Comparison of ENCODE assay signal across 23 cellular contexts in genomic region chr2:215404357-215404719, GRCh38. TPM values are rescaled to one million over a fixed set of nuclear protein-coding genes. Genes with fewer than 3 reads are reported as not detected.
A peak's percentile ranks its signal among the peaks of the same experiment; 100 is the strongest.
DNase-seq lines count a peak whose midpoint lies in the region; ATAC-seq and TF ChIP-seq lines count a peak whose summit lies in the region.
"Had no signal": no experiment of that assay in that cellular context is flagged by ENCODE, and none has a peak within 500 bp of the region (broad histone marks: within the 10 kb centered on the region; RNA-seq: fewer than 3 reads in every experiment).

No MANE protein-coding gene starts in this region.

- H4K20me1 ChIP-seq in GM23248 (ENCODE audit: insufficient read depth) (peaks cover 30% of the 10 kb centered on the region; the same call in 1 of the 2 replicates), osteoblast (ENCODE audit: insufficient read depth, low read length) (peaks cover 64% of the 10 kb centered on the region)

- ATAC-seq in GM18519 (IDR thresholded peaks at IDR 0.05; ENCODE audit: low FRiP score, unreplicated experiment) (no peak), GM19023 (IDR thresholded peaks at IDR 0.05; ENCODE audit: unreplicated experiment) (no peak), HG02642 (IDR thresholded peaks at IDR 0.05; ENCODE audit: poor library complexity, unreplicated experiment) (no peak)

- peaks cover 96% of the 10 kb centered on the region for H3F3A ChIP-seq in GM23248 (ENCODE audit: insufficient read depth)

- intact Hi-C loops in tibial artery (cut with DNase I; ENCODE audit: low total_unique reads), result no loop called here

- TF ChIP-seq CTCF in brain microvascular endothelial cell (IDR thresholded peaks at IDR 0.05; ENCODE audit: low read depth, low read length, missing control alignments) (no peak), osteoblast (IDR thresholded peaks at IDR 0.05; ENCODE audit: extremely low read depth, low read depth, low read length) (no peak), tibial artery (IDR thresholded peaks at IDR 0.05) (no peak)

- H2AFZ ChIP-seq in GM23248 (no peak overlapping the region), osteoblast (ENCODE audit: low read length) (no peak overlapping the region)

- 71 to 81% methylated on average over 7 of the region's 7 CpGs for WGBS in GM23248 (ENCODE audit: low coverage in 1 of 2, low lambda C conversion rate in 2 of 2, missing lambda C conversion rate in 2 of 2), 2 experiments

- H3K27me3 ChIP-seq in GM23248 (replicated peaks; ENCODE audit: insufficient read depth) (no peaks in the 10 kb centered on the region), brain microvascular endothelial cell (replicated peaks) (no peaks in the 10 kb centered on the region), osteoblast (ENCODE audit: insufficient read depth, low read length) (no peaks in the 10 kb centered on the region), tibial artery (no peaks in the 10 kb centered on the region)

- H3K4me3 ChIP-seq in GM23248, result no peak overlapping the region
- H3K4me3 ChIP-seq in brain microvascular endothelial cell (ENCODE audit: low read depth, low read length), result no peak overlapping the region
- H3K4me3 ChIP-seq in osteoblast (ENCODE audit: insufficient read depth, low read length), result no peak overlapping the region
- no peak overlapping the region for H3K4me3 ChIP-seq in tibial artery
- H3K4me3 ChIP-seq: A549 had no signal

- H3K9ac ChIP-seq in GM23248, result peak overlapping the region; percentile 34
- H3K9ac ChIP-seq: SK-N-SH had no signal

- no peaks in the 10 kb centered on the region for H3K9me2 ChIP-seq in GM23248 (ENCODE audit: insufficient read depth)
- H3K9me2 ChIP-seq: SK-N-SH had no signal

- H3K4me1 ChIP-seq in GM23248 (ENCODE audit: insufficient read depth), result peaks cover 48% of the 10 kb centered on the region
- H3K4me1 ChIP-seq in osteoblast (ENCODE audit: insufficient read depth, low read length), result peaks cover 62% of the 10 kb centered on the region
- H3K4me1 ChIP-seq in tibial artery, result peaks cover 0 to 59% (median 7%) of the 10 kb centered on the region in 4 donors

- peak overlapping the region; percentile 6 for H3K4me2 ChIP-seq in GM23248 (ENCODE audit: unreplicated experiment)
- H3K4me2 ChIP-seq in osteoblast (ENCODE audit: insufficient read depth, low read length), result peak overlapping the region; percentile 10
- H3K4me2 ChIP-seq: A549, SK-N-SH had no signal

- H3K27ac ChIP-seq in GM23248, result peak overlapping the region; percentile 68
- H3K27ac ChIP-seq in brain microvascular endothelial cell, result no peak overlapping the region
- H3K27ac ChIP-seq in osteoblast (ENCODE audit: low read depth, low read length), result peak overlapping the region; percentile 29
- H3K27ac ChIP-seq in tibial artery, result peak overlapping the region; percentile 42 to 44
- H3K27ac ChIP-seq: A549, C4-2B had no signal

- H3K36me3 ChIP-seq in GM23248 (ENCODE audit: low read depth), result peaks cover 97% of the 10 kb centered on the region
- peaks cover 98% of the 10 kb centered on the region for H3K36me3 ChIP-seq in brain microvascular endothelial cell (replicated peaks)
- peaks cover 96% of the 10 kb centered on the region for H3K36me3 ChIP-seq in osteoblast (ENCODE audit: insufficient read depth, low read length)
- peaks cover 68 to 85% (median 73%) of the 10 kb centered on the region in 3 donors for H3K36me3 ChIP-seq in tibial artery

- in situ Hi-C loops in GM23248 (cut with MboI) (no loop called here), brain microvascular endothelial cell (cut with HindIII; ENCODE audit: low pct_ligation_motif_present, low sequenced_read_pairs) (no loop called here)

- no peaks in the 10 kb centered on the region for H3K79me2 ChIP-seq in GM23248 (ENCODE audit: insufficient read depth)
- peaks cover 23% of the 10 kb centered on the region for H3K79me2 ChIP-seq in osteoblast (ENCODE audit: insufficient read depth, low read length)

- no peaks in the 10 kb centered on the region for H3K9me3 ChIP-seq in GM23248 (ENCODE audit: low read depth)
- H3K9me3 ChIP-seq in osteoblast (ENCODE audit: low read depth, low read length), result no peaks in the 10 kb centered on the region
- no peaks in the 10 kb centered on the region for H3K9me3 ChIP-seq in tibial artery
- H3K9me3 ChIP-seq: A549, SK-N-SH had no signal

- DNase-seq in GM23248 (no peak), brain microvascular endothelial cell (peak; percentile 25), osteoblast (ENCODE audit: insufficient read length, low spot score, missing footprints) (no peak), tibial artery (no peak)
- DNase-seq in activated CD4-positive, alpha-beta T cell treated with anti-CD3 and anti-CD28 coated beads, Interleukin-2, amount 50 U/mL, for 1 hour, result no peak
- DNase-seq: AML-193, DMS79, H9, KBM-7, NCI-H1417, NCI-H187, NCI-H2107, NCI-H2227 treated with DMSO at 0.1 percent for 48 hours, NCI-H510A treated with DMSO at 0.1 percent for 48 hours, NCI-H82, OCI-M1, SHP77, SK-N-SH had no signal

RNA-seq across cellular contexts. Expression of gene FN1, which starts 31.5 kb away (rescaled TPM):
- 33,406 and 36,331 TPM in 2 replicates for total RNA-seq in GM23248 (2014; rRNA removed; shearing (Covaris generic))
- 19,771 and 20,647 TPM in 2 replicates for polyA plus RNA-seq in GM23248 (2016; fragmentation: Nextera tagmentation; extraction: Ambion mirVana)
- 18,025 and 18,800 TPM in 2 replicates for total RNA-seq in osteoblast
